Comparison of ENCODE assay signal across 8 cellular contexts in the genomic region with DNA sequence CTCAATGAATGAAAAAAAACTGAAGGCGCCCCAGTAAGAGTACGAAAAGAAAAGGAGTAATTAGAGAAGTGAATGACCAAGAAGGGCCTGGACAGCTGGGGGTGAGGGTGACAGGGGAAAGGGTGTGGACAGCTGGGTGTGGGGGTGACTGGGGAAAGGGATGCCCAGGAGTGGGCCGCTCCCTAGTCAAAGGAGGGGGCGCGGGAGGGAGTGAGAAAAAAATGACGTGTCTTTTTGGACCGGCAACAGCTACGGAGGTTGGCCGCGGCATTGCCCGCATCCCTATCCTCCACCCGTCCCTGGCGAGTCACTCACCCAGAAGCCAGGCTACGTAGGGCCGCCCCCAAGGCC. TPM values are rescaled to one million over a fixed set of nuclear protein-coding genes. Genes with fewer than 3 reads are reported as not detected.
DNase-seq lines count a peak whose midpoint lies in the region; ATAC-seq and TF ChIP-seq lines count a peak whose summit lies in the region.

No MANE protein-coding gene starts in this region.

- H3K4me1 Mint-ChIP-seq in CD4-positive, alpha-beta T cell (ENCODE audit: low read depth): peaks cover 60% of the 10 kb centered on the region
- peaks cover 37% of the 10 kb centered on the region for H3K4me1 Mint-ChIP-seq in activated naive CD8-positive, alpha-beta T cell treated with anti-CD3 and anti-CD28 coated beads, Interleukin-2, amount 10 ng/mL, durations not matched to agents 7 days and 5 days

- H3K4me1 ChIP-seq in iPS DF 6.9 (ENCODE audit: control insufficient read depth, insufficient read depth, low read length): no peaks in the 10 kb centered on the region

- H3K4me3 Mint-ChIP-seq in CD4-positive, alpha-beta T cell: peak overlapping the region; percentile 100
- H3K4me3 Mint-ChIP-seq in activated naive CD8-positive, alpha-beta T cell treated with anti-CD3 and anti-CD28 coated beads, Interleukin-2, amount 10 ng/mL, durations not matched to agents 7 days and 5 days: peak overlapping the region; percentile 98

- peaks cover 2% of the 10 kb centered on the region for H3K9me3 Mint-ChIP-seq in CD4-positive, alpha-beta T cell
- H3K9me3 Mint-ChIP-seq in activated naive CD8-positive, alpha-beta T cell treated with anti-CD3 and anti-CD28 coated beads, Interleukin-2, amount 10 ng/mL, durations not matched to agents 7 days and 5 days: peaks cover 4% of the 10 kb centered on the region

- POLR2A ChIA-PET in CD4-positive, alpha-beta T cell (lab: Charles Lee): interaction anchor here (0.7 to 2.8 kb wide), 14 partner anchors 9 to 866 kb away, joined by 3 to 28 read pairs (median 8); a partner anchor contains a TSS
- POLR2A ChIA-PET in activated naive CD8-positive, alpha-beta T cell treated with anti-CD3 and anti-CD28 coated beads, Interleukin-2, amount 10 ng/mL, durations not matched to agents 7 days and 5 days (lab: Charles Lee): interaction anchor here (0.9 to 2.5 kb wide), 14 partner anchors 9 to 865 kb away, joined by 3 to 20 read pairs (median 4); a partner anchor contains a TSS

- no CpG with 5 or more reads among the region's 15 CpGs for WGBS in iPS DF 6.9 (ENCODE audit: insufficient coverage, insufficient read length)

- H3K27me3 ChIP-seq in CD4-positive, alpha-beta T cell (ENCODE audit: control insufficient read depth, insufficient read depth, low read length): no peaks in the 10 kb centered on the region
- no peaks in the 10 kb centered on the region for H3K27me3 ChIP-seq in iPS DF 6.9 (ENCODE audit: control insufficient read depth, insufficient read depth, low read length)

- peak overlapping the region; percentile 51; the same call in 1 of the 2 replicates for H3K4me3 ChIP-seq in iPS DF 6.9 (ENCODE audit: low read length)
- peak overlapping the region; percentile 67 to 93 (median 75) for H3K4me3 ChIP-seq in skin epidermis

- peaks cover 46% of the 10 kb centered on the region for H3K36me3 Mint-ChIP-seq in CD4-positive, alpha-beta T cell (ENCODE audit: low read depth)
- peaks cover 33% of the 10 kb centered on the region for H3K36me3 Mint-ChIP-seq in activated naive CD8-positive, alpha-beta T cell treated with anti-CD3 and anti-CD28 coated beads, Interleukin-2, amount 10 ng/mL, durations not matched to agents 7 days and 5 days

- no peak for DNase-seq in CD4-positive, alpha-beta T cell
- no peak for DNase-seq in activated naive CD8-positive, alpha-beta T cell treated with anti-CD3 and anti-CD28 coated beads, Interleukin-2, amount 10 ng/mL, durations not matched to agents 7 days and 5 days
- no peak for DNase-seq in iPS DF 6.9 (ENCODE audit: low read depth, low spot score)
- no peak for DNase-seq in stimulated activated CD4-positive, alpha-beta T cell treated with anti-CD3 and anti-CD28 coated beads, Interleukin-12 subunit alpha, Interleukin-12 subunit beta, amount 100 ng/mL, for 4 hours

- peak overlapping the region; percentile 99 for H3K27ac Mint-ChIP-seq in CD4-positive, alpha-beta T cell
- H3K27ac Mint-ChIP-seq in activated naive CD8-positive, alpha-beta T cell treated with anti-CD3 and anti-CD28 coated beads, Interleukin-2, amount 10 ng/mL, durations not matched to agents 7 days and 5 days: peak overlapping the region; percentile 99

- no peaks in the 10 kb centered on the region for H3K27me3 Mint-ChIP-seq in CD4-positive, alpha-beta T cell
- no peaks in the 10 kb centered on the region for H3K27me3 Mint-ChIP-seq in activated naive CD8-positive, alpha-beta T cell treated with anti-CD3 and anti-CD28 coated beads, Interleukin-2, amount 10 ng/mL, durations not matched to agents 7 days and 5 days

- CTCF ChIA-PET in CD4-positive, alpha-beta T cell (lab: Charles Lee): interaction anchor here (0.8 to 2.1 kb wide), 11 partner anchors 10 to 979 kb away, joined by 3 to 7 read pairs (median 5); a partner anchor contains a TSS

- TF ChIP-seq CTCF in CD4-positive, alpha-beta T cell (IDR thresholded peaks at IDR 0.05): no peak

- intact Hi-C loops in CD4-positive, alpha-beta T cell (cut with DNase I, micrococcal nuclease): loop anchor here (2.0 to 10.0 kb wide), 4 partner anchors 107 to 983 kb away; a partner anchor contains a TSS

- peak; percentile 71 for ATAC-seq in CD4-positive, alpha-beta T cell (ENCODE audit: poor library complexity)
- ATAC-seq in HG03066 (IDR thresholded peaks at IDR 0.05; ENCODE audit: low read depth, unreplicated experiment) (peak; percentile 77), GM21526 (IDR thresholded peaks at IDR 0.05; ENCODE audit: low FRiP score, unreplicated experiment) (no peak), HG03571 (IDR thresholded peaks at IDR 0.05; ENCODE audit: unreplicated experiment) (no peak)
- peak; percentile 83 for ATAC-seq in activated naive CD8-positive, alpha-beta T cell treated with anti-CD3 and anti-CD28 coated beads, Interleukin-2, amount 10 ng/mL, durations not matched to agents 7 days and 5 days (ENCODE audit: low read depth)

- H3K27ac ChIP-seq in CD4-positive, alpha-beta T cell (ENCODE audit: low read depth, low read length): peak overlapping the region; percentile 91
- H3K27ac ChIP-seq in iPS DF 6.9 (ENCODE audit: low read length) (no peak overlapping the region), skin epidermis (peak overlapping the region; percentile 97 to 100 (median 99))

- H3K36me3 ChIP-seq in iPS DF 6.9 (ENCODE audit: control insufficient read depth, insufficient read depth, low read length): no peaks in the 10 kb centered on the region

- peaks cover 1% of the 10 kb centered on the region for H3K9me3 ChIP-seq in CD4-positive, alpha-beta T cell (ENCODE audit: control insufficient read depth, low read length)
- no peaks in the 10 kb centered on the region for H3K9me3 ChIP-seq in iPS DF 6.9 (ENCODE audit: control insufficient read depth, insufficient read depth, low read length)

RNA-seq across cellular contexts. Expression of a gene that starts 0.3 kb away (rescaled TPM):
- under 1 TPM; 0.27 to 0.28 TPM for total RNA-seq in CD4-positive, alpha-beta T cell
- total RNA-seq in activated naive CD8-positive, alpha-beta T cell treated with anti-CD3 and anti-CD28 coated beads, Interleukin-2, amount 10 ng/mL, durations not matched to agents 7 days and 5 days: under 1 TPM; 0.25 to 0.79 TPM

RNA-seq across cellular contexts. Expression of a gene that starts 0.4 kb away (rescaled TPM):
- total RNA-seq in CD4-positive, alpha-beta T cell: 10 to 100 TPM; 27.4 to 31.5 TPM
- 10 to 100 TPM; 55.1 to 59.8 TPM for total RNA-seq in activated naive CD8-positive, alpha-beta T cell treated with anti-CD3 and anti-CD28 coated beads, Interleukin-2, amount 10 ng/mL, durations not matched to agents 7 days and 5 days

Comparison
In these comparisons a context has a peak if more than half of its experiments do, and no peak if none do; other contexts are left out.
1. ATAC-seq: peak in CD4-positive, alpha-beta T cell (single experiment), HG03066 (single experiment) and activated naive CD8-positive, alpha-beta T cell treated with anti-CD3 and anti-CD28 coated beads, Interleukin-2, amount 10 ng/mL, durations not matched to agents 7 days and 5 days (single experiment); none in GM21526 (single experiment) and HG03571 (single experiment).